ENCODE assay signal across 20 cellular contexts in genomic region chr14:56056031-56056430, GRCh38.
"Had no signal": no experiment of that assay in that cellular context is flagged by ENCODE, and none has a peak within 500 bp of the region (broad histone marks: within the 10 kb centered on the region; RNA-seq: fewer than 3 reads in every experiment).

No MANE protein-coding gene starts in this region.

- H3K27ac ChIP-seq: coronary artery, esophagus squamous epithelium, lower lobe of right lung, psoas muscle, skin epidermis, spleen, suprapubic skin, thyroid gland had no signal

- H3K9me3 ChIP-seq: esophagus squamous epithelium, lower lobe of right lung, psoas muscle, spleen, suprapubic skin, thyroid gland had no signal

- DNase-seq: dermis blood vessel endothelial cell; effector memory CD8-positive, alpha-beta T cell; erythroblast; esophagus squamous epithelium; immature natural killer cell; islet precursor cell; kidney glomerular epithelial cell; left ventricle myocardium superior; lower lobe of right lung; naive thymus-derived CD8-positive, alpha-beta T cell; nephron progenitor cell; psoas muscle; right cardiac atrium; spleen; stimulated activated naive B cell treated with anti-CD40 and anti-IgM and Interleukin-4, amounts not matched to agents 10 μg/mL and 1 μg/mL and 100 μg/mL, for 72 hours; thyroid gland had no signal

- H3K27me3 ChIP-seq: spleen, suprapubic skin, thyroid gland had no signal

- H3K4me3 ChIP-seq: coronary artery, esophagus squamous epithelium, lower lobe of right lung, psoas muscle, skin epidermis, spleen, suprapubic skin, thyroid gland had no signal

- H3K36me3 ChIP-seq: esophagus squamous epithelium, lower lobe of right lung, spleen, suprapubic skin, thyroid gland had no signal

- H3K4me1 ChIP-seq: esophagus squamous epithelium, lower lobe of right lung, psoas muscle, spleen, thyroid gland had no signal

- ATAC-seq: effector memory CD8-positive, alpha-beta T cell; left ventricle myocardium superior; lower lobe of right lung; naive thymus-derived CD8-positive, alpha-beta T cell; psoas muscle; right cardiac atrium; stimulated activated naive B cell treated with anti-CD40 and anti-IgM and Interleukin-4, amounts not matched to agents 10 μg/mL and 1 μg/mL and 100 μg/mL, for 72 hours had no signal

- FAIRE-seq: endometrium had no signal
